1 cellular context compared by ENCODE assay signal in genomic region chr19:42108527-42109389, GRCh38.
TF ChIP-seq lines count a peak whose summit lies in the region.

No MANE protein-coding gene starts in this region.

TF ChIP-seq in A549, 52 proteins besides CTCF, POLR2A, EP300 and RAD21 (continued from another document):
- TF ChIP-seq KDM5A (IDR thresholded peaks at IDR 0.05) (no peak), SMC3 (IDR thresholded peaks at IDR 0.05) (peak; percentile 99), NFE2L2 (conservative IDR thresholded peaks at IDR 0.05; ENCODE audit: low read length) (no peak), MYC (IDR thresholded peaks at IDR 0.05; ENCODE audit: borderline replicate concordance, low read length) (peak; percentile 63), HOXA7 (CRISPR knock-in tag; IDR thresholded peaks at IDR 0.05) (no peak), RARB (CRISPR knock-in tag; IDR thresholded peaks at IDR 0.05) (no peak), JUN (IDR thresholded peaks at IDR 0.05) (0 out of 5 replicates have a peak, but pooled peaks of 1 of the 2 experiments have one; percentile 32), ESRRA (IDR thresholded peaks at IDR 0.05; ENCODE audit: borderline replicate concordance, low read length) (0 out of 2 replicates have a peak, but pooled peaks have one; percentile 11), POLR2AphosphoS2 (conservative IDR thresholded peaks at IDR 0.05; ENCODE audit: low read length) (no peak), TP53 (CRISPR knock-in tag; IDR thresholded peaks at IDR 0.05) (no peak), TFCP2L1 (CRISPR knock-in tag; IDR thresholded peaks at IDR 0.05) (no peak)
- TF ChIP-seq, protein P1, sequence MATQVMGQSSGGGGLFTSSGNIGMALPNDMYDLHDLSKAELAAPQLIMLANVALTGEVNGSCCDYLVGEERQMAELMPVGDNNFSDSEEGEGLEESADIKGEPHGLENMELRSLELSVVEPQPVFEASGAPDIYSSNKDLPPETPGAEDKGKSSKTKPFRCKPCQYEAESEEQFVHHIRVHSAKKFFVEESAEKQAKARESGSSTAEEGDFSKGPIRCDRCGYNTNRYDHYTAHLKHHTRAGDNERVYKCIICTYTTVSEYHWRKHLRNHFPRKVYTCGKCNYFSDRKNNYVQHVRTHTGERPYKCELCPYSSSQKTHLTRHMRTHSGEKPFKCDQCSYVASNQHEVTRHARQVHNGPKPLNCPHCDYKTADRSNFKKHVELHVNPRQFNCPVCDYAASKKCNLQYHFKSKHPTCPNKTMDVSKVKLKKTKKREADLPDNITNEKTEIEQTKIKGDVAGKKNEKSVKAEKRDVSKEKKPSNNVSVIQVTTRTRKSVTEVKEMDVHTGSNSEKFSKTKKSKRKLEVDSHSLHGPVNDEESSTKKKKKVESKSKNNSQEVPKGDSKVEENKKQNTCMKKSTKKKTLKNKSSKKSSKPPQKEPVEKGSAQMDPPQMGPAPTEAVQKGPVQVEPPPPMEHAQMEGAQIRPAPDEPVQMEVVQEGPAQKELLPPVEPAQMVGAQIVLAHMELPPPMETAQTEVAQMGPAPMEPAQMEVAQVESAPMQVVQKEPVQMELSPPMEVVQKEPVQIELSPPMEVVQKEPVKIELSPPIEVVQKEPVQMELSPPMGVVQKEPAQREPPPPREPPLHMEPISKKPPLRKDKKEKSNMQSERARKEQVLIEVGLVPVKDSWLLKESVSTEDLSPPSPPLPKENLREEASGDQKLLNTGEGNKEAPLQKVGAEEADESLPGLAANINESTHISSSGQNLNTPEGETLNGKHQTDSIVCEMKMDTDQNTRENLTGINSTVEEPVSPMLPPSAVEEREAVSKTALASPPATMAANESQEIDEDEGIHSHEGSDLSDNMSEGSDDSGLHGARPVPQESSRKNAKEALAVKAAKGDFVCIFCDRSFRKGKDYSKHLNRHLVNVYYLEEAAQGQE (IDR thresholded peaks at IDR 0.05): no peak
- TF ChIP-seq, protein P2, sequence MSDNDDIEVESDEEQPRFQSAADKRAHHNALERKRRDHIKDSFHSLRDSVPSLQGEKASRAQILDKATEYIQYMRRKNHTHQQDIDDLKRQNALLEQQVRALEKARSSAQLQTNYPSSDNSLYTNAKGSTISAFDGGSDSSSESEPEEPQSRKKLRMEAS (IDR thresholded peaks at IDR 0.05): peak; percentile 69
- TF ChIP-seq, protein P3, sequence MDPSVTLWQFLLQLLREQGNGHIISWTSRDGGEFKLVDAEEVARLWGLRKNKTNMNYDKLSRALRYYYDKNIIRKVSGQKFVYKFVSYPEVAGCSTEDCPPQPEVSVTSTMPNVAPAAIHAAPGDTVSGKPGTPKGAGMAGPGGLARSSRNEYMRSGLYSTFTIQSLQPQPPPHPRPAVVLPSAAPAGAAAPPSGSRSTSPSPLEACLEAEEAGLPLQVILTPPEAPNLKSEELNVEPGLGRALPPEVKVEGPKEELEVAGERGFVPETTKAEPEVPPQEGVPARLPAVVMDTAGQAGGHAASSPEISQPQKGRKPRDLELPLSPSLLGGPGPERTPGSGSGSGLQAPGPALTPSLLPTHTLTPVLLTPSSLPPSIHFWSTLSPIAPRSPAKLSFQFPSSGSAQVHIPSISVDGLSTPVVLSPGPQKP (IDR thresholded peaks at IDR 0.05; ENCODE audit: low read depth, low read length): no peak
- TF ChIP-seq, protein P4, sequence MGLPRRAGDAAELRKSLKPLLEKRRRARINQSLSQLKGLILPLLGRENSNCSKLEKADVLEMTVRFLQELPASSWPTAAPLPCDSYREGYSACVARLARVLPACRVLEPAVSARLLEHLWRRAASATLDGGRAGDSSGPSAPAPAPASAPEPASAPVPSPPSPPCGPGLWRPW (IDR thresholded peaks at IDR 0.05): no peak
